20 cellular contexts compared by ENCODE assay signal in genomic region chr15:78567541-78567940, GRCh38. TPM values are rescaled to one million over a fixed set of nuclear protein-coding genes. Genes with fewer than 3 reads are reported as not detected.
DNase-seq lines count a peak whose midpoint lies in the region; ATAC-seq and TF ChIP-seq lines count a peak whose summit lies in the region.
"Had no signal": no experiment of that assay in that cellular context is flagged by ENCODE, and none has a peak within 500 bp of the region (broad histone marks: within the 10 kb centered on the region; RNA-seq: fewer than 3 reads in every experiment).

No MANE protein-coding gene starts in this region.

- H2AFZ ChIP-seq in KMS-11 (ENCODE audit: low read depth), result no peak overlapping the region
- H2AFZ ChIP-seq in neuron (ENCODE audit: low read depth, low read length), result no peak overlapping the region

- H3K9ac ChIP-seq in KMS-11, result no peak overlapping the region

- DNase-seq in activated naive CD8-positive, alpha-beta T cell treated with anti-CD3 and anti-CD28 coated beads, Interleukin-2, amount 50 U/mL, for 24 hours, result no peak
- no peak for DNase-seq in activated naive CD8-positive, alpha-beta T cell treated with anti-CD3 and anti-CD28 coated beads for 36 hours
- DNase-seq in T-helper 17 cell (no peak), cardiac septum (ENCODE audit: low spot score) (no peak)
- DNase-seq: amygdala; Caco-2; cerebellar nuclear complex; foreskin melanocyte; NCI-H1694; NK-92 treated with Interleukin-12 subunit alpha and Interleukin-12 subunit beta, amount 100 ng/mL, for 24 hours; psoas muscle; SJCRH30 had no signal

- H3K4me3 ChIP-seq in KMS-11 (IDR thresholded peaks at IDR 0.05; ENCODE audit: insufficient read depth, low read depth, low read length) (no peak overlapping the region), neuron (ENCODE audit: low read length) (peak overlapping the region; percentile 1), gastroesophageal sphincter (no peak overlapping the region)
- H3K4me3 ChIP-seq: psoas muscle, SJCRH30, vagina had no signal

- H3K4me3 Mint-ChIP-seq in activated naive CD8-positive, alpha-beta T cell treated with anti-CD3 and anti-CD28 coated beads, Interleukin-2, amount 50 U/mL, for 24 hours, result peak overlapping the region; percentile 6
- no peak overlapping the region for H3K4me3 Mint-ChIP-seq in activated naive CD8-positive, alpha-beta T cell treated with anti-CD3 and anti-CD28 coated beads for 36 hours
- H3K4me3 Mint-ChIP-seq in T-helper 17 cell, result peak overlapping the region; percentile 15

- H3K9me3 Mint-ChIP-seq in activated naive CD8-positive, alpha-beta T cell treated with anti-CD3 and anti-CD28 coated beads, Interleukin-2, amount 50 U/mL, for 24 hours, result no peaks in the 10 kb centered on the region
- no peaks in the 10 kb centered on the region for H3K9me3 Mint-ChIP-seq in activated naive CD8-positive, alpha-beta T cell treated with anti-CD3 and anti-CD28 coated beads for 36 hours
- H3K9me3 Mint-ChIP-seq: activated T-helper 2 cell treated with anti-CD3 and anti-CD28 coated beads, Interferon-gamma antibody, Interleukin-2, Interleukin-4, amounts not matched to agents 10 μg/mL and 5 μg/mL and 100 μg/mL, durations not matched to agents 14 hours and 24 hours and 36 hours had no signal

- H3K79me2 ChIP-seq in KMS-11 (ENCODE audit: insufficient read depth, low read depth), result peaks cover 69% of the 10 kb centered on the region

- H3K9me3 ChIP-seq in T-helper 17 cell (ENCODE audit: control insufficient read depth, low read length, poor library complexity, severe bottlenecking) (no peaks in the 10 kb centered on the region), neuron (ENCODE audit: low read length) (no peaks in the 10 kb centered on the region), gastroesophageal sphincter (no peaks in the 10 kb centered on the region)
- H3K9me3 ChIP-seq: Caco-2, psoas muscle, SJCRH30, vagina had no signal

- TF ChIP-seq EP300 in gastroesophageal sphincter (IDR thresholded peaks at IDR 0.05), result no peak

- H3K27ac ChIP-seq in KMS-11, result no peak overlapping the region; the same call in 1 of the 2 replicates
- no peak overlapping the region for H3K27ac ChIP-seq in gastroesophageal sphincter
- H3K27ac ChIP-seq: psoas muscle, SJCRH30, vagina had no signal

- peaks cover 62% of the 10 kb centered on the region for H3K4me1 ChIP-seq in KMS-11 (ENCODE audit: low read depth, poor library complexity, severe bottlenecking)
- H3K4me1 ChIP-seq in neuron (ENCODE audit: insufficient read depth, low read length), result peaks cover 3% of the 10 kb centered on the region
- peaks cover 0 to 20% (median 0%) of the 10 kb centered on the region in 3 donors for H3K4me1 ChIP-seq in gastroesophageal sphincter
- H3K4me1 ChIP-seq: Caco-2, SJCRH30 had no signal

- TF ChIP-seq POLR2A in gastroesophageal sphincter (IDR thresholded peaks at IDR 0.05), result no peak

- peak overlapping the region; percentile 46 for H3K4me2 ChIP-seq in KMS-11

- 66% methylated on average over 3 to 4 of the region's 4 CpGs for WGBS in gastroesophageal sphincter (ENCODE audit: low coverage in 1 of 2), 2 donors

- H3K27me3 Mint-ChIP-seq in activated naive CD8-positive, alpha-beta T cell treated with anti-CD3 and anti-CD28 coated beads, Interleukin-2, amount 50 U/mL, for 24 hours, result peaks cover 21% of the 10 kb centered on the region
- H3K27me3 Mint-ChIP-seq in activated naive CD8-positive, alpha-beta T cell treated with anti-CD3 and anti-CD28 coated beads for 36 hours, result peaks cover 47% of the 10 kb centered on the region
- peaks cover 13% of the 10 kb centered on the region for H3K27me3 Mint-ChIP-seq in T-helper 17 cell

- peaks cover 12% of the 10 kb centered on the region for H4K20me1 ChIP-seq in KMS-11 (ENCODE audit: insufficient read depth)

- TF ChIP-seq CTCF in KMS-11 (conservative IDR thresholded peaks at IDR 0.05; ENCODE audit: low read depth, low read length), result no peak
- no peak for TF ChIP-seq CTCF in gastroesophageal sphincter (IDR thresholded peaks at IDR 0.05)

- ATAC-seq in activated naive CD8-positive, alpha-beta T cell treated with anti-CD3 and anti-CD28 coated beads, Interleukin-2, amount 50 U/mL, for 24 hours, result no peak
- no peak for ATAC-seq in T-helper 17 cell
- ATAC-seq in GM18502 (IDR thresholded peaks at IDR 0.05; ENCODE audit: poor library complexity, unreplicated experiment), result no peak
- ATAC-seq in gastroesophageal sphincter, result no peak
- ATAC-seq: psoas muscle had no signal

- intact Hi-C loops in cardiac septum (cut with DNase I), result no loop called here

- no peaks in the 10 kb centered on the region for H3K36me3 Mint-ChIP-seq in activated naive CD8-positive, alpha-beta T cell treated with anti-CD3 and anti-CD28 coated beads, Interleukin-2, amount 50 U/mL, for 24 hours (ENCODE audit: low read depth)
- no peaks in the 10 kb centered on the region for H3K36me3 Mint-ChIP-seq in activated naive CD8-positive, alpha-beta T cell treated with anti-CD3 and anti-CD28 coated beads for 36 hours
- no peaks in the 10 kb centered on the region for H3K36me3 Mint-ChIP-seq in T-helper 17 cell (ENCODE audit: low read depth)

- H3K4me1 Mint-ChIP-seq in activated naive CD8-positive, alpha-beta T cell treated with anti-CD3 and anti-CD28 coated beads, Interleukin-2, amount 50 U/mL, for 24 hours, result peaks cover 27% of the 10 kb centered on the region
- H3K4me1 Mint-ChIP-seq in activated naive CD8-positive, alpha-beta T cell treated with anti-CD3 and anti-CD28 coated beads for 36 hours, result peaks cover 25% of the 10 kb centered on the region
- H3K4me1 Mint-ChIP-seq in T-helper 17 cell, result peaks cover 16% of the 10 kb centered on the region

- no peak overlapping the region for H3K27ac Mint-ChIP-seq in activated naive CD8-positive, alpha-beta T cell treated with anti-CD3 and anti-CD28 coated beads, Interleukin-2, amount 50 U/mL, for 24 hours
- H3K27ac Mint-ChIP-seq in activated naive CD8-positive, alpha-beta T cell treated with anti-CD3 and anti-CD28 coated beads for 36 hours, result no peak overlapping the region
- H3K27ac Mint-ChIP-seq in T-helper 17 cell, result no peak overlapping the region
- H3K27ac Mint-ChIP-seq: activated T-helper 2 cell treated with anti-CD3 and anti-CD28 coated beads, Interferon-gamma antibody, Interleukin-2, Interleukin-4, amounts not matched to agents 10 μg/mL and 5 μg/mL and 100 μg/mL, durations not matched to agents 14 hours and 24 hours and 36 hours had no signal

- H3K27me3 ChIP-seq in KMS-11 (ENCODE audit: insufficient read depth, low read depth) (no peaks in the 10 kb centered on the region), neuron (ENCODE audit: insufficient read depth, low read length) (peaks cover 3% of the 10 kb centered on the region), gastroesophageal sphincter (peaks cover 15% of the 10 kb centered on the region)
- H3K27me3 ChIP-seq: SJCRH30, vagina had no signal

- no peaks in the 10 kb centered on the region for H3K36me3 ChIP-seq in KMS-11 (ENCODE audit: insufficient read depth)
- no peaks in the 10 kb centered on the region for H3K36me3 ChIP-seq in neuron (ENCODE audit: insufficient read depth, low read length)
- no peaks in the 10 kb centered on the region for H3K36me3 ChIP-seq in gastroesophageal sphincter
- H3K36me3 ChIP-seq: SJCRH30, vagina had no signal

RNA-seq across cellular contexts. Expression of gene CHRNA5, which starts 2.2 kb away (rescaled TPM):
- total RNA-seq in activated naive CD8-positive, alpha-beta T cell treated with anti-CD3 and anti-CD28 coated beads for 36 hours, result 1 to 10 TPM; 6.3 to 7.3 TPM
- total RNA-seq in T-helper 17 cell (under 1 TPM; 0.39 to 0.65 TPM), gastroesophageal sphincter (1 to 10 TPM in 3 of 4 donors, under 1 TPM in 1; 0.93 to 4.0 (median 1.6) TPM), cardiac septum (2.0 TPM)

RNA-seq across cellular contexts. Expression of gene PSMA4, which starts 27.3 kb away (rescaled TPM):
- 100 to 1,000 TPM; 336 to 338 TPM for total RNA-seq in activated naive CD8-positive, alpha-beta T cell treated with anti-CD3 and anti-CD28 coated beads for 36 hours
- total RNA-seq in T-helper 17 cell (10 to 100 TPM; 66.6 to 72.8 TPM), gastroesophageal sphincter (100 to 1,000 TPM in 3 of 4 donors, 10 to 100 TPM in 1; 99.9 to 191 (median 118) TPM), cardiac septum (105 TPM)

RNA-seq across cellular contexts. Expression of gene CHRNA3, which starts 53.3 kb away (rescaled TPM):
- not detected for total RNA-seq in activated naive CD8-positive, alpha-beta T cell treated with anti-CD3 and anti-CD28 coated beads for 36 hours
- not detected for total RNA-seq in T-helper 17 cell
- total RNA-seq in gastroesophageal sphincter, result 1 to 10 TPM in 3 of 4 donors, not detected in 1; 1.1 to 3.1 (median 1.1) TPM
- total RNA-seq in cardiac septum, result 0.65 TPM
- total RNA-seq: activated T-helper 2 cell treated with anti-CD3 and anti-CD28 coated beads, Interferon-gamma antibody, Interleukin-2, Interleukin-4, amounts not matched to agents 10 μg/mL and 5 μg/mL and 100 μg/mL, durations not matched to agents 14 hours and 24 hours and 36 hours; Caco-2; endothelial cell of umbilical vein; liver; SJCRH30 had no signal
